18 cellular contexts compared by ENCODE assay signal in the genomic region with DNA sequence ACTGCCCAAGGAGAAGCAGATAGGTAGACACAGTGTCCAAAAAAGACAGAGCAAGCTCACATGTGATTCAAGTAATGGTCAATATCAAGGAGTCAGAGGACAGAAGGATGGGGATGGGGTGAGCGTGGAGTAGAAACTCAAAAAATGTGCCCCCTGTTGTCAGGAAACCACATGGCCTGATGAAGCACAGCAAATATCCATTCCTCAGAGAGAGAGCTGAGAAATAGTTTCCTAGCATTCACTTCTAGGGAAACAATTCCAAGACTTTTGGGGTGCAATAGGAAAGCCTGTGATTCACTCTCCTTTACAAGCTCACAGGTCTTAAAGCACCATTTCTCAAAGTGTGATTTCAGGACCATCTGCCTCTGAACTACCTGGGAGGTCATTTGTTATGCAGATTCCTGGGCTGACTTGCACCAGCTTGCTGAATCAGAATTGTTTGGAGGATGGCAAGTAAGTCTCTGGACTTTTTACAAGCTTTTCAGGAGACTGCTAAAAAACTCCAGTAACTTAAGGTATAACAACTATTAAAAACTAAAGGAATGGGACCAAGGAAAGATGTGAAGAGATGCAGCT.
A peak's percentile ranks its signal among the peaks of the same experiment; 100 is the strongest.
DNase-seq lines count a peak whose midpoint lies in the region; ATAC-seq and TF ChIP-seq lines count a peak whose summit lies in the region.
"Had no signal": no experiment of that assay in that cellular context is flagged by ENCODE, and none has a peak within 500 bp of the region (broad histone marks: within the 10 kb centered on the region; RNA-seq: fewer than 3 reads in every experiment).

No MANE protein-coding gene starts in this region.

- peak overlapping the region; percentile 50 for H3K27ac ChIP-seq in HUES48 (ENCODE audit: low read depth, low read length)
- H3K27ac ChIP-seq in iPS DF 6.9 (ENCODE audit: low read length) = no peak overlapping the region
- no peak overlapping the region for H3K27ac ChIP-seq in PC-3 (ENCODE audit: low read length)

- H3K4me2 ChIP-seq in PC-3 (ENCODE audit: low read length) = no peak overlapping the region
- H3K4me2 ChIP-seq: SK-N-SH had no signal

- no peaks in the 10 kb centered on the region for H3K27me3 Mint-ChIP-seq in nephron (ENCODE audit: low read depth)
- H3K27me3 Mint-ChIP-seq in MCF 10A (ENCODE audit: insufficient read depth, unreplicated experiment) = no peaks in the 10 kb centered on the region
- H3K27me3 Mint-ChIP-seq: CD8-positive, alpha-beta memory T cell had no signal

- peaks cover 4% of the 10 kb centered on the region for H3K9me3 Mint-ChIP-seq in nephron
- no peaks in the 10 kb centered on the region for H3K9me3 Mint-ChIP-seq in MCF 10A (ENCODE audit: unreplicated experiment)

- no peaks in the 10 kb centered on the region for H3K9me2 ChIP-seq in PC-3 (replicated peaks; ENCODE audit: low read length)
- H3K9me2 ChIP-seq: SK-N-SH had no signal

- H3K27ac Mint-ChIP-seq in nephron = peak overlapping the region; percentile 74 to 82 (median 79)
- no peak overlapping the region for H3K27ac Mint-ChIP-seq in MCF 10A (ENCODE audit: low read depth, unreplicated experiment)
- H3K27ac Mint-ChIP-seq: CD8-positive, alpha-beta memory T cell had no signal

- H3K79me2 ChIP-seq in PC-3 (ENCODE audit: low read length) = no peaks in the 10 kb centered on the region

- H4K20me1 ChIP-seq in PC-3 (ENCODE audit: low read length) = no peaks in the 10 kb centered on the region

- DNase-seq in adipocyte (ENCODE audit: low read depth) (peak; percentile 4), iPS DF 6.9 (ENCODE audit: low read depth, low spot score) (peak; percentile 54), left colon (no peak), MCF 10A (ENCODE audit: unreplicated experiment) (no peak), PC-3 (no peak)
- DNase-seq: C1 segment of cervical spinal cord; CD8-positive, alpha-beta memory T cell; DMS79 treated with DMSO at 0.1 percent for 48 hours; HCEC 1CT; NCI-H1105; NCI-H2081 treated with DMSO at 0.1 percent for 48 hours; NCI-H446 treated with DMSO at 0.1 percent for 48 hours; NCI-H748 treated with DMSO at 0.1 percent for 48 hours; RPMI8226; SHP77 treated with DMSO at 0.1 percent for 48 hours; SK-N-SH had no signal

- WGBS in iPS DF 6.9 (ENCODE audit: insufficient coverage, insufficient read length) = no CpG with 5 or more reads among the region's 1 CpG

- CTCF ChIA-PET in MCF 10A (lab: Yijun Ruan, JAX) (interaction anchor here (0.7 to 1.3 kb wide), 2 partner anchors 10 to 141 kb away, joined by 3 to 5 read pairs; no protein-coding TSS in a partner anchor), PC-3 (lab: Charles Lee) (no interaction called here)

- H3K4me1 Mint-ChIP-seq in nephron = peaks cover 50% of the 10 kb centered on the region
- H3K4me1 Mint-ChIP-seq in MCF 10A (ENCODE audit: insufficient read depth, unreplicated experiment) = no peaks in the 10 kb centered on the region
- H3K4me1 Mint-ChIP-seq: CD8-positive, alpha-beta memory T cell had no signal

- TF ChIP-seq CTCF in nephron (IDR thresholded peaks at IDR 0.05; ENCODE audit: unreplicated experiment in 3 of 3) (no peak), MCF 10A (IDR thresholded peaks at IDR 0.05; ENCODE audit: unreplicated experiment) (no peak), PC-3 (conservative IDR thresholded peaks at IDR 0.05; ENCODE audit: low read depth, low read length) (no peak)

- ATAC-seq in left colon (no peak), PC-3 (no peak)

- H3K27me3 ChIP-seq in HUES48 (ENCODE audit: control insufficient read depth, insufficient read depth, low read length) (no peaks in the 10 kb centered on the region), adipocyte (replicated peaks; ENCODE audit: control insufficient read depth, insufficient read depth, low read length) (no peaks in the 10 kb centered on the region), iPS DF 6.9 (ENCODE audit: control insufficient read depth, insufficient read depth, low read length) (no peaks in the 10 kb centered on the region), PC-3 (ENCODE audit: low read length) (no peaks in the 10 kb centered on the region)

- H3K4me1 ChIP-seq in HUES48 (ENCODE audit: control insufficient read depth, insufficient read depth, low read length) (peaks cover 13% of the 10 kb centered on the region), adipocyte (ENCODE audit: control insufficient read depth, insufficient read depth, low read length) (peaks cover 15% of the 10 kb centered on the region), iPS DF 6.9 (ENCODE audit: control insufficient read depth, insufficient read depth, low read length) (peaks cover 2% of the 10 kb centered on the region; the same call in 1 of the 2 replicates), PC-3 (ENCODE audit: insufficient read depth, low read length) (no peaks in the 10 kb centered on the region)

- H3K9ac ChIP-seq in HUES48 (ENCODE audit: low read depth, low read length) (no peak overlapping the region), adipocyte (ENCODE audit: low read length) (no peak overlapping the region), PC-3 (ENCODE audit: low read length) (no peak overlapping the region)
- H3K9ac ChIP-seq: SK-N-SH had no signal

- H3K36me3 ChIP-seq in HUES48 (ENCODE audit: control insufficient read depth, insufficient read depth, low read length) = no peaks in the 10 kb centered on the region
- no peaks in the 10 kb centered on the region for H3K36me3 ChIP-seq in adipocyte (ENCODE audit: control insufficient read depth, insufficient read depth, low read length, severe bottlenecking)
- no peaks in the 10 kb centered on the region for H3K36me3 ChIP-seq in iPS DF 6.9 (ENCODE audit: control insufficient read depth, insufficient read depth, low read length)
- no peaks in the 10 kb centered on the region for H3K36me3 ChIP-seq in PC-3 (ENCODE audit: low read depth, low read length)

- no peaks in the 10 kb centered on the region for H3F3A ChIP-seq in PC-3 (ENCODE audit: low read length, unreplicated experiment)

- H3K4me3 ChIP-seq in HUES48 (ENCODE audit: low read depth, low read length) (0 out of 2 replicates have a peak overlapping the region, but pooled peaks have one; percentile 11), adipocyte (ENCODE audit: low read length) (no peak overlapping the region), iPS DF 6.9 (ENCODE audit: low read length) (no peak overlapping the region), PC-3 (ENCODE audit: low read length) (no peak overlapping the region)

- H3K9me3 ChIP-seq in HUES48 (ENCODE audit: control insufficient read depth, insufficient read depth, low read length) (no peaks in the 10 kb centered on the region), adipocyte (ENCODE audit: control insufficient read depth, low read length) (no peaks in the 10 kb centered on the region), iPS DF 6.9 (ENCODE audit: control insufficient read depth, insufficient read depth, low read length) (no peaks in the 10 kb centered on the region), PC-3 (ENCODE audit: low read length) (no peaks in the 10 kb centered on the region)
- H3K9me3 ChIP-seq: SK-N-SH had no signal

- no TSS peak for BruUV-seq in MCF 10A (replicated peaks; lab: Mats Ljungman, UMichigan)
- BruUV-seq in PC-3 (replicated peaks; lab: Mats Ljungman, UMichigan) = no TSS peak

- H2AFZ ChIP-seq in PC-3 (ENCODE audit: low read length) = no peak overlapping the region

- intact Hi-C loops in left colon (cut with DNase I, micrococcal nuclease) (no loop called here), MCF 10A (cut with micrococcal nuclease) (no loop called here), PC-3 (cut with micrococcal nuclease) (no loop called here)

- peak overlapping the region in 1 of 3 experiments; percentile 19 for H3K4me3 Mint-ChIP-seq in nephron
- no peak overlapping the region for H3K4me3 Mint-ChIP-seq in MCF 10A (ENCODE audit: unreplicated experiment)
- H3K4me3 Mint-ChIP-seq: CD8-positive, alpha-beta memory T cell had no signal

- H3K36me3 Mint-ChIP-seq in nephron (ENCODE audit: low read depth) (no peaks in the 10 kb centered on the region), MCF 10A (ENCODE audit: insufficient read depth, unreplicated experiment) (no peaks in the 10 kb centered on the region)
- H3K36me3 Mint-ChIP-seq: CD8-positive, alpha-beta memory T cell had no signal

- POLR2A ChIA-PET in MCF 10A (lab: Yijun Ruan, JAX) (no interaction called here), PC-3 (lab: Charles Lee; ENCODE audit: unreplicated experiment) (no interaction called here)

Comparison
In these comparisons a context has a peak if more than half of its experiments do, and no peak if none do; other contexts are left out.
1. DNase-seq: peak in adipocyte (single experiment) and iPS DF 6.9 (single experiment); none in left colon (0 of 2), MCF 10A (single experiment) and PC-3 (single experiment).